In the genomic region with DNA sequence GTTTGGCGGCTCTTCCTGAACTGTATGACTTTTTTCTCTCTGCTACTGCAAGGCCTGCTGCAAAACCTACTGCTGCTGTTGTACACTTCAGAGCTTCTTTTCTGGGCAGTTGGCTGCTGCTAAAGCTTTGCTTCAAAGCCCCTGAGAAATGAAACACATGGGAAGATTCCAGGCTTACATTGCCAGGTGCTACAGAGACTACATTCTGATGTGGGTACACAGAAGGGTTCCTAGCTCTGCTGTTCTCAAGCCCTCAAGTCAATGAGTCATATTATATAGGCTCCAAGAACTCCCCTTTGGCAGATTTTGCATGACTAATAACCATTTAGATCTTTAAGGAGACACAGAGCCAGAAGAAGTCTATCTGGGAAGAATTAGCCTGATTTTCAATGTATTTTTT, we compare ENCODE assay signal across 16 cellular contexts. TPM values are rescaled to one million over a fixed set of nuclear protein-coding genes. Genes with fewer than 3 reads are reported as not detected.
DNase-seq lines count a peak whose midpoint lies in the region; TF ChIP-seq lines count a peak whose summit lies in the region.
"Had no signal": no experiment of that assay in that cellular context is flagged by ENCODE, and none has a peak within 500 bp of the region (broad histone marks: within the 10 kb centered on the region; RNA-seq: fewer than 3 reads in every experiment).

No MANE protein-coding gene starts in this region.

- no peaks in the 10 kb centered on the region for H3K4me1 Mint-ChIP-seq in MCF 10A (ENCODE audit: insufficient read depth, unreplicated experiment)
- peaks cover 6% of the 10 kb centered on the region for H3K4me1 Mint-ChIP-seq in chondrocyte (ENCODE audit: low read depth)
- H3K4me1 Mint-ChIP-seq: stimulated activated naive B cell treated with anti-CD40 and anti-IgM and Interleukin-4, amounts not matched to agents 10 μg/mL and 1 μg/mL and 100 μg/mL, for 72 hours had no signal

- no peak for TF ChIP-seq RAD21 in SK-N-SH (IDR thresholded peaks at IDR 0.05; ENCODE audit: low read length)

- H3K4me3 Mint-ChIP-seq in MCF 10A (ENCODE audit: unreplicated experiment), result no peak overlapping the region
- H3K4me3 Mint-ChIP-seq in chondrocyte (ENCODE audit: unreplicated experiment), result no peak overlapping the region
- H3K4me3 Mint-ChIP-seq: activated T-cell treated with anti-CD3 and anti-CD28 coated beads, Interleukin-2, amount 50 U/mL, for 24 hours; dendritic cell treated with granulocyte-macrophage colony-stimulating factor and Interleukin-4, amounts not matched to agents 40 ng/mL and 50 ng/mL, for 4 days; stimulated activated naive B cell treated with anti-CD40 and anti-IgM and Interleukin-4, amounts not matched to agents 10 μg/mL and 1 μg/mL and 100 μg/mL, for 72 hours had no signal

- no peaks in the 10 kb centered on the region for H3K36me3 ChIP-seq in breast epithelium
- H3K36me3 ChIP-seq in SK-N-SH (replicated peaks in 1 of 2; ENCODE audit: control insufficient read depth in 1 of 2, insufficient read depth in 2 of 2, low read length in 1 of 2), result no peaks in the 10 kb centered on the region
- H3K36me3 ChIP-seq in fibroblast of lung (ENCODE audit: control insufficient read depth, insufficient read depth, low read length), result no peaks in the 10 kb centered on the region
- H3K36me3 ChIP-seq in smooth muscle cell (ENCODE audit: low read depth), result no peaks in the 10 kb centered on the region
- H3K36me3 ChIP-seq: SJSA1 had no signal

- TF ChIP-seq EP300 in SK-N-SH (IDR thresholded peaks at IDR 0.05; ENCODE audit: borderline replicate concordance in 1 of 2, low read depth in 1 of 2, low read length in 1 of 2), result no peak

- H3K4me3 ChIP-seq in breast epithelium (no peak overlapping the region), SK-N-SH (ENCODE audit: low read depth in 2 of 2, low read length in 1 of 2) (no peak overlapping the region), fibroblast of lung (replicated peaks in 1 of 4; ENCODE audit: control extremely low read depth in 1 of 4, insufficient read depth in 1 of 4, low read depth in 3 of 4, low read length in 4 of 4) (no peak overlapping the region), smooth muscle cell (no peak overlapping the region)
- H3K4me3 ChIP-seq: SJSA1 had no signal

- H3K36me3 Mint-ChIP-seq in MCF 10A (ENCODE audit: insufficient read depth, unreplicated experiment), result no peaks in the 10 kb centered on the region
- no peaks in the 10 kb centered on the region for H3K36me3 Mint-ChIP-seq in chondrocyte (ENCODE audit: low read depth)
- H3K36me3 Mint-ChIP-seq: stimulated activated naive B cell treated with anti-CD40 and anti-IgM and Interleukin-4, amounts not matched to agents 10 μg/mL and 1 μg/mL and 100 μg/mL, for 72 hours had no signal

- POLR2A ChIA-PET in MCF 10A (lab: Yijun Ruan, JAX) (interaction anchor here (1.0 kb wide), 1 partner anchor 12 kb away, joined by 5 read pairs; no protein-coding TSS in a partner anchor), SK-N-SH (lab: Yijun Ruan, JAX) (no interaction called here)

- no peaks in the 10 kb centered on the region for H3K79me2 ChIP-seq in SK-N-SH (ENCODE audit: insufficient read depth)
- no peaks in the 10 kb centered on the region for H3K79me2 ChIP-seq in fibroblast of lung (ENCODE audit: control insufficient read depth, insufficient read depth, low read length)
- H3K79me2 ChIP-seq in smooth muscle cell (ENCODE audit: low read depth), result no peaks in the 10 kb centered on the region

- intact Hi-C loops in MCF 10A (cut with micrococcal nuclease), result no loop called here
- intact Hi-C loops in breast epithelium (cut with DNase I; ENCODE audit: low total_unique reads), result no loop called here

- no peak for TF ChIP-seq CTCF in MCF 10A (IDR thresholded peaks at IDR 0.05; ENCODE audit: unreplicated experiment)
- TF ChIP-seq CTCF in breast epithelium (IDR thresholded peaks at IDR 0.05), result no peak
- no peak for TF ChIP-seq CTCF in SK-N-SH (IDR thresholded peaks at IDR 0.05)
- TF ChIP-seq CTCF in fibroblast of lung (conservative IDR thresholded peaks at IDR 0.05 in 1 of 2, IDR thresholded peaks at IDR 0.05 in 1 of 2; ENCODE audit: low read depth in 1 of 2, low read length in 2 of 2), result no peak
- no peak for TF ChIP-seq CTCF in smooth muscle cell (IDR thresholded peaks at IDR 0.05; ENCODE audit: borderline replicate concordance, insufficient read depth, poor library complexity, severe bottlenecking)
- no peak for TF ChIP-seq CTCF in chondrocyte (IDR thresholded peaks at IDR 0.05)

- H2AFZ ChIP-seq in SK-N-SH (ENCODE audit: low read depth) (no peak overlapping the region), fibroblast of lung (ENCODE audit: low read length) (no peak overlapping the region), smooth muscle cell (ENCODE audit: low read depth) (no peak overlapping the region)

- H3K4me1 ChIP-seq in breast epithelium, result no peaks in the 10 kb centered on the region
- no peaks in the 10 kb centered on the region for H3K4me1 ChIP-seq in SK-N-SH (ENCODE audit: control insufficient read depth in 1 of 2, insufficient read depth in 2 of 2, low read depth in 1 of 2, low read length in 1 of 2)
- no peaks in the 10 kb centered on the region for H3K4me1 ChIP-seq in fibroblast of lung (ENCODE audit: control insufficient read depth, extremely low read depth, insufficient read depth, low read length)
- H3K4me1 ChIP-seq in smooth muscle cell (ENCODE audit: low read depth), result peaks cover under 1% of the 10 kb centered on the region
- H3K4me1 ChIP-seq: SJSA1 had no signal

- H3K9ac ChIP-seq in SK-N-SH, result no peak overlapping the region
- no peak overlapping the region for H3K9ac ChIP-seq in fibroblast of lung (ENCODE audit: insufficient read depth, low read length)
- H3K9ac ChIP-seq in smooth muscle cell (ENCODE audit: low read depth), result no peak overlapping the region
- H3K9ac ChIP-seq: KMS-11 had no signal

- H3K9me3 Mint-ChIP-seq in MCF 10A (ENCODE audit: unreplicated experiment) (no peaks in the 10 kb centered on the region), chondrocyte (ENCODE audit: low read depth) (no peaks in the 10 kb centered on the region)
- H3K9me3 Mint-ChIP-seq: activated T-cell treated with anti-CD3 and anti-CD28 coated beads, Interleukin-2, amount 50 U/mL, for 24 hours; dendritic cell treated with granulocyte-macrophage colony-stimulating factor and Interleukin-4, amounts not matched to agents 40 ng/mL and 50 ng/mL, for 4 days; stimulated activated naive B cell treated with anti-CD40 and anti-IgM and Interleukin-4, amounts not matched to agents 10 μg/mL and 1 μg/mL and 100 μg/mL, for 72 hours had no signal

- H3K27ac ChIP-seq in breast epithelium (no peak overlapping the region), SK-N-SH (ENCODE audit: low read depth in 2 of 2, low read length in 1 of 2) (no peak overlapping the region), fibroblast of lung (ENCODE audit: insufficient read depth, low read length) (no peak overlapping the region), smooth muscle cell (ENCODE audit: low read depth) (peak overlapping the region; percentile 21)
- H3K27ac ChIP-seq: KMS-11, SJSA1 had no signal

- H4K20me1 ChIP-seq in SK-N-SH (ENCODE audit: insufficient read depth) (no peaks in the 10 kb centered on the region), fibroblast of lung (ENCODE audit: control insufficient read depth, extremely low read depth, insufficient read depth, low read length) (no peaks in the 10 kb centered on the region), smooth muscle cell (ENCODE audit: low read depth) (no peaks in the 10 kb centered on the region)

- H3K27ac Mint-ChIP-seq in MCF 10A (ENCODE audit: low read depth, unreplicated experiment), result no peak overlapping the region
- H3K27ac Mint-ChIP-seq in chondrocyte (ENCODE audit: unreplicated experiment), result no peak overlapping the region
- H3K27ac Mint-ChIP-seq: activated T-cell treated with anti-CD3 and anti-CD28 coated beads, Interleukin-2, amount 50 U/mL, for 24 hours; dendritic cell treated with granulocyte-macrophage colony-stimulating factor and Interleukin-4, amounts not matched to agents 40 ng/mL and 50 ng/mL, for 4 days; stimulated activated naive B cell treated with anti-CD40 and anti-IgM and Interleukin-4, amounts not matched to agents 10 μg/mL and 1 μg/mL and 100 μg/mL, for 72 hours had no signal

- CTCF ChIA-PET in MCF 10A (lab: Yijun Ruan, JAX), result no interaction called here
- CTCF ChIA-PET in SK-N-SH (lab: Yijun Ruan, JAX), result interaction anchor here (0.7 to 1.7 kb wide), 2 partner anchors 9 to 304 kb away, joined by 3 to 6 read pairs; no protein-coding TSS in a partner anchor

- no peaks in the 10 kb centered on the region for H3K27me3 ChIP-seq in breast epithelium
- H3K27me3 ChIP-seq in SK-N-SH (ENCODE audit: insufficient read depth), result no peaks in the 10 kb centered on the region
- no peaks in the 10 kb centered on the region for H3K27me3 ChIP-seq in fibroblast of lung (ENCODE audit: control insufficient read depth, insufficient read depth, low read length)
- H3K27me3 ChIP-seq in smooth muscle cell (ENCODE audit: low read depth), result no peaks in the 10 kb centered on the region
- H3K27me3 ChIP-seq: SJSA1 had no signal

- no peaks in the 10 kb centered on the region for H3K9me2 ChIP-seq in SK-N-SH

- H3K4me2 ChIP-seq in SK-N-SH (no peak overlapping the region), fibroblast of lung (ENCODE audit: extremely low read depth, insufficient read depth, low read length) (no peak overlapping the region), smooth muscle cell (no peak overlapping the region)
- H3K4me2 ChIP-seq: KMS-11 had no signal

- no peaks in the 10 kb centered on the region for H3K27me3 Mint-ChIP-seq in MCF 10A (ENCODE audit: insufficient read depth, unreplicated experiment)
- H3K27me3 Mint-ChIP-seq in chondrocyte (ENCODE audit: low read depth), result no peaks in the 10 kb centered on the region
- H3K27me3 Mint-ChIP-seq: dendritic cell treated with granulocyte-macrophage colony-stimulating factor and Interleukin-4, amounts not matched to agents 40 ng/mL and 50 ng/mL, for 4 days had no signal

- DNase-seq in MCF 10A (ENCODE audit: unreplicated experiment) (peak; percentile 50), breast epithelium (ENCODE audit: low spot score in 2 of 2) (no peak), SK-N-SH (no peak), fibroblast of lung (ENCODE audit: low read depth in 2 of 2) (peak; percentile 39 to 70), smooth muscle cell (lab: John Stamatoyannopoulos, UW; ENCODE audit: unreplicated experiment) (no peak), NCI-H526 treated with DMSO at 0.1 percent for 48 hours (lab: John Stamatoyannopoulos, UW) (no peak), chondrocyte (ENCODE audit: low spot score) (no peak), AG20443 (ENCODE audit: low spot score) (no peak)
- DNase-seq: activated CD4-positive, alpha-beta T cell treated with anti-CD3 and anti-CD28 coated beads, Interleukin-2, amount 50 U/mL, for 1 hour; activated T-cell treated with anti-CD3 and anti-CD28 coated beads, Interleukin-2, amount 50 U/mL, for 24 hours; COR-L47; NCI-H1417 treated with DMSO at 0.1 percent for 48 hours; stimulated activated naive B cell treated with anti-CD40 and anti-IgM and Interleukin-4, amounts not matched to agents 10 μg/mL and 1 μg/mL and 100 μg/mL, for 72 hours had no signal

- TF ChIP-seq POLR2A in breast epithelium (IDR thresholded peaks at IDR 0.05), result no peak

- 100% methylated on average over 1 of the region's 1 CpG for WGBS in SK-N-SH (ENCODE audit: low lambda C conversion rate)
- 86% methylated on average over 1 of the region's 1 CpG for WGBS in smooth muscle cell (ENCODE audit: low lambda C conversion rate)

- no TSS peak for BruUV-seq in MCF 10A (replicated peaks; lab: Mats Ljungman, UMichigan)

- H3F3A ChIP-seq in SK-N-SH (replicated peaks; ENCODE audit: insufficient read depth), result no peaks in the 10 kb centered on the region
- H3F3A ChIP-seq in smooth muscle cell (ENCODE audit: low read depth), result no peaks in the 10 kb centered on the region

- H3K9me3 ChIP-seq in breast epithelium, result no peaks in the 10 kb centered on the region
- H3K9me3 ChIP-seq in SK-N-SH, result no peaks in the 10 kb centered on the region
- H3K9me3 ChIP-seq in fibroblast of lung (ENCODE audit: control insufficient read depth, insufficient read depth, low read depth, low read length), result no peaks in the 10 kb centered on the region
- no peaks in the 10 kb centered on the region for H3K9me3 ChIP-seq in smooth muscle cell (replicated peaks; ENCODE audit: low read depth)
- H3K9me3 ChIP-seq: SJSA1 had no signal

RNA-seq across cellular contexts. Expression of gene PGAP1, which starts 12.9 kb away (rescaled TPM):
- total RNA-seq in MCF 10A (2022) (7.4 and 8.6 TPM in 2 replicates), breast epithelium (10 to 100 TPM in 2 of 3 donors, 1 to 10 TPM in 1; 7.2 to 27.1 (median 16.1) TPM), fibroblast of lung (8.2 and 12.1 TPM in 2 replicates), smooth muscle cell (13.2 and 30.5 TPM in 2 replicates), chondrocyte (10.5 to 22.5 TPM (median 12.3 TPM) in 3 replicates)
- polyA plus RNA-seq in SK-N-SH (2012; rRNA removed) (3.4 and 3.8 TPM in 2 replicates), fibroblast of lung (4.3 and 7.0 TPM in 2 replicates), smooth muscle cell (1.8 and 4.3 TPM in 2 replicates)
- polyA plus RNA-seq in SK-N-SH (2012; cell fraction: cytosol; rRNA removed), result 3.7 and 3.8 TPM in 2 replicates
- polyA plus RNA-seq in SK-N-SH (2012; cell fraction: nucleus; rRNA removed), result 4.1 and 7.4 TPM in 2 replicates
- 2.0 and 4.3 TPM in 2 replicates for polyA plus RNA-seq in fibroblast of lung (2012)
- polyA minus RNA-seq in fibroblast of lung (ENCODE audit: low replicate concordance), result 3.8 and 3.9 TPM in 2 replicates

Comparison
In these comparisons a context has a peak if more than half of its experiments do, and no peak if none do; other contexts are left out.
1. DNase-seq: peak in MCF 10A (single experiment) and fibroblast of lung (2 of 2); none in breast epithelium (0 of 2), SK-N-SH (single experiment), smooth muscle cell (single experiment), NCI-H526 treated with DMSO at 0.1 percent for 48 hours (single experiment), chondrocyte (single experiment) and AG20443 (single experiment).